Comparison of ENCODE assay signal across 23 cellular contexts in the genomic region with DNA sequence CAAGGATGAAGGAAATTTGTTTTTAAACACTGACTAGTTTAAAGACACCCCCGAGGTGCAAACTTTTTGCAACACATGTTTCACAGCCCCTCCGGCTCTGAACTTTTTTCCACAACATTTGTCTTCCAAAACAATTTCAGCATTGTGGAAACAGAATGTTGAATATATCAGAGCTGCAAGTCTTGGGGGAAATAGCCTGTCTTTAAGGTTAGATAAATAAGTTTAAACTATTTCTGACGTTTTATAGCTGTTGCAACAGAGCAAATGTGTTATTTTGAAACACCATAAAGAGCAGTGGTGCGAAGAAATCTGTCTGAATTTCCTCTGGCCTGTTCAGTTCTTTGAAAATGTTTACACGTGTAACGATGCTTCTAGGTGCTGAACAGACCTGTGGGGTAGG.
"Had no signal": no experiment of that assay in that cellular context is flagged by ENCODE, and none has a peak within 500 bp of the region (broad histone marks: within the 10 kb centered on the region; RNA-seq: fewer than 3 reads in every experiment).

No MANE protein-coding gene starts in this region.

- H3K27me3 ChIP-seq: body of pancreas, dorsolateral prefrontal cortex, foreskin keratinocyte, suprapubic skin, tibial nerve had no signal

- H3K27ac ChIP-seq: body of pancreas, coronary artery, dorsolateral prefrontal cortex, foreskin keratinocyte, lower lobe of right lung, spleen, suprapubic skin, tibial nerve had no signal

- H3K4me3 ChIP-seq: body of pancreas, coronary artery, dorsolateral prefrontal cortex, lower lobe of right lung, spleen, suprapubic skin, tibial nerve had no signal

- H3K36me3 ChIP-seq: lower lobe of right lung, spleen, suprapubic skin, tibial nerve had no signal

- H3K4me1 Mint-ChIP-seq: naive thymus-derived CD8-positive, alpha-beta T cell had no signal

- H3K36me3 Mint-ChIP-seq: activated naive CD8-positive, alpha-beta T cell; naive thymus-derived CD8-positive, alpha-beta T cell had no signal

- H3K27ac Mint-ChIP-seq: activated naive CD8-positive, alpha-beta T cell; naive thymus-derived CD8-positive, alpha-beta T cell; T-helper 2 cell treated with Interferon-gamma antibody and Interleukin-4, amounts not matched to agents 5 μg/mL and 100 μg/mL, for 36 hours had no signal

- H3K9me3 Mint-ChIP-seq: T-helper 2 cell treated with Interferon-gamma antibody and Interleukin-4, amounts not matched to agents 5 μg/mL and 100 μg/mL, for 36 hours had no signal

- H3K4me1 ChIP-seq: body of pancreas, lower lobe of right lung, spleen had no signal

- ATAC-seq: body of pancreas; foreskin keratinocyte; lower lobe of right lung; naive thymus-derived CD8-positive, alpha-beta T cell had no signal

- DNase-seq: activated CD4-positive, alpha-beta T cell treated with anti-CD3 and anti-CD28 coated beads for 48 hours; activated CD4-positive, alpha-beta T cell treated with anti-CD3 and anti-CD28 coated beads, Interleukin-2, amount 50 U/mL, for 48 hours; activated CD8-positive, alpha-beta memory T cell treated with anti-CD3 and anti-CD28 coated beads for 24 hours; activated effector memory CD4-positive, alpha-beta T cell treated with Interleukin-2 at 50 U/mL for 16 hours; activated naive CD4-positive, alpha-beta T cell treated with Interleukin-2 at 50 U/mL for 16 hours; aorta; body of pancreas; cerebellar nuclear complex; dorsolateral prefrontal cortex; effector memory CD4-positive, alpha-beta T cell; foreskin keratinocyte; lower lobe of right lung; mesenchymal stem cell; naive thymus-derived CD8-positive, alpha-beta T cell; retina; spleen; stimulated activated naive CD4-positive, alpha-beta T cell; T-helper 1 cell had no signal

- H3K4me3 Mint-ChIP-seq: activated naive CD8-positive, alpha-beta T cell; naive thymus-derived CD8-positive, alpha-beta T cell; T-helper 2 cell treated with Interferon-gamma antibody and Interleukin-4, amounts not matched to agents 5 μg/mL and 100 μg/mL, for 36 hours had no signal

- H3K9me3 ChIP-seq: body of pancreas, lower lobe of right lung, spleen, suprapubic skin, tibial nerve had no signal
